ENCODE assay signal across 13 cellular contexts in genomic region chr6:27726620-27727023, GRCh38.
A peak's percentile ranks its signal among the peaks of the same experiment; 100 is the strongest.
DNase-seq lines count a peak whose midpoint lies in the region; ATAC-seq, FAIRE-seq and TF ChIP-seq lines count a peak whose summit lies in the region.
"Had no signal": no experiment of that assay in that cellular context is flagged by ENCODE, and none has a peak within 500 bp of the region (broad histone marks: within the 10 kb centered on the region; RNA-seq: fewer than 3 reads in every experiment).

No MANE protein-coding gene starts in this region.

- H3K27ac ChIP-seq in gastrocnemius medialis (no peak overlapping the region), esophagus muscularis mucosa (replicated peaks in 1 of 4) (no peak overlapping the region)
- H3K27ac ChIP-seq: hepatocyte had no signal

- TF ChIP-seq CTCF in GM12865 (IDR thresholded peaks at IDR 0.05; ENCODE audit: insufficient read depth, low read depth, low read length, missing control alignments): no peak
- no peak for TF ChIP-seq CTCF in bronchial epithelial cell (IDR thresholded peaks at IDR 0.05; ENCODE audit: insufficient read depth, low read length, severe bottlenecking)
- TF ChIP-seq CTCF in gastrocnemius medialis (IDR thresholded peaks at IDR 0.05 in 4 of 5, conservative IDR thresholded peaks at IDR 0.05 in 1 of 5): no peak
- no peak for TF ChIP-seq CTCF in esophagus muscularis mucosa (IDR thresholded peaks at IDR 0.05)

- no peak for TF ChIP-seq EP300 in esophagus muscularis mucosa (IDR thresholded peaks at IDR 0.05)

- H3K36me3 ChIP-seq in bronchial epithelial cell (ENCODE audit: control insufficient read depth, insufficient read depth, low read length) (no peaks in the 10 kb centered on the region), gastrocnemius medialis (no peaks in the 10 kb centered on the region), esophagus muscularis mucosa (no peaks in the 10 kb centered on the region)

- in situ Hi-C loops in gastrocnemius medialis (cut with MboI; ENCODE audit: low sequenced_read_pairs in 4 of 4): no loop called here

- H3K27me3 ChIP-seq in bronchial epithelial cell (ENCODE audit: control insufficient read depth, insufficient read depth, low read length) (no peaks in the 10 kb centered on the region), gastrocnemius medialis (no peaks in the 10 kb centered on the region), esophagus muscularis mucosa (peaks cover 0 to 52% (median 0%) of the 10 kb centered on the region in 4 donors)

- DNase-seq in DMS 273 (lab: John Stamatoyannopoulos, UW; ENCODE audit: unreplicated experiment): peak; percentile 85
- peak; percentile 63 for DNase-seq in GM12865 (ENCODE audit: low read depth)
- DNase-seq in NCI-H226: peak; percentile 26
- DNase-seq in bronchial epithelial cell (ENCODE audit: low read depth): peak; percentile 59
- DNase-seq in gastrocnemius medialis: no peak
- DNase-seq in esophagus muscularis mucosa (ENCODE audit: extremely low spot score): no peak
- DNase-seq in glomerular visceral epithelial cell (ENCODE audit: extremely low spot score): no peak
- DNase-seq in SHP77 treated with DMSO at 0.1 percent for 48 hours (lab: John Stamatoyannopoulos, UW): no peak
- DNase-seq: activated naive CD4-positive, alpha-beta T cell; NCI-H187 had no signal

- intact Hi-C loops in gastrocnemius medialis (cut with DNase I; ENCODE audit: low total_unique reads): no loop called here
- intact Hi-C loops in esophagus muscularis mucosa (cut with DNase I): no loop called here

- 66% methylated on average over 10 of the region's 10 CpGs for WGBS in esophagus muscularis mucosa

- no peak for TF ChIP-seq POLR2A in gastrocnemius medialis (IDR thresholded peaks at IDR 0.05)
- no peak for TF ChIP-seq POLR2A in esophagus muscularis mucosa (IDR thresholded peaks at IDR 0.05; ENCODE audit: low read depth)

- FAIRE-seq in bronchial epithelial cell (lab: Jason Lieb, UNC): no peak
- FAIRE-seq: endothelial cell of umbilical vein had no signal

- H3K4me3 ChIP-seq in GM12865 (ENCODE audit: low read depth, low read length): no peak overlapping the region
- H3K4me3 ChIP-seq in bronchial epithelial cell (ENCODE audit: low read depth, low read length): no peak overlapping the region
- H3K4me3 ChIP-seq in gastrocnemius medialis: no peak overlapping the region
- H3K4me3 ChIP-seq in esophagus muscularis mucosa: no peak overlapping the region
- H3K4me3 ChIP-seq: hepatocyte had no signal

- H3K4me1 ChIP-seq in gastrocnemius medialis (no peaks in the 10 kb centered on the region), esophagus muscularis mucosa (no peaks in the 10 kb centered on the region)

- no peaks in the 10 kb centered on the region for H3K9me3 ChIP-seq in gastrocnemius medialis
- no peaks in the 10 kb centered on the region for H3K9me3 ChIP-seq in esophagus muscularis mucosa

- ATAC-seq in gastrocnemius medialis: no peak
- ATAC-seq: activated CD4-positive, CD25-positive, alpha-beta regulatory T cell treated with anti-CD3 and anti-CD28 coated beads, Interleukin-2, amount 50 U/mL, for 24 hours had no signal

Comparison
In these comparisons a context has a peak if more than half of its experiments do, and no peak if none do; other contexts are left out.
1. DNase-seq: peak in DMS 273 (single experiment), GM12865 (single experiment), NCI-H226 (single experiment) and bronchial epithelial cell (single experiment); none in gastrocnemius medialis (0 of 2), esophagus muscularis mucosa (single experiment), glomerular visceral epithelial cell (single experiment) and SHP77 treated with DMSO at 0.1 percent for 48 hours (single experiment).